1 cellular context compared by ENCODE assay signal in the genomic region with DNA sequence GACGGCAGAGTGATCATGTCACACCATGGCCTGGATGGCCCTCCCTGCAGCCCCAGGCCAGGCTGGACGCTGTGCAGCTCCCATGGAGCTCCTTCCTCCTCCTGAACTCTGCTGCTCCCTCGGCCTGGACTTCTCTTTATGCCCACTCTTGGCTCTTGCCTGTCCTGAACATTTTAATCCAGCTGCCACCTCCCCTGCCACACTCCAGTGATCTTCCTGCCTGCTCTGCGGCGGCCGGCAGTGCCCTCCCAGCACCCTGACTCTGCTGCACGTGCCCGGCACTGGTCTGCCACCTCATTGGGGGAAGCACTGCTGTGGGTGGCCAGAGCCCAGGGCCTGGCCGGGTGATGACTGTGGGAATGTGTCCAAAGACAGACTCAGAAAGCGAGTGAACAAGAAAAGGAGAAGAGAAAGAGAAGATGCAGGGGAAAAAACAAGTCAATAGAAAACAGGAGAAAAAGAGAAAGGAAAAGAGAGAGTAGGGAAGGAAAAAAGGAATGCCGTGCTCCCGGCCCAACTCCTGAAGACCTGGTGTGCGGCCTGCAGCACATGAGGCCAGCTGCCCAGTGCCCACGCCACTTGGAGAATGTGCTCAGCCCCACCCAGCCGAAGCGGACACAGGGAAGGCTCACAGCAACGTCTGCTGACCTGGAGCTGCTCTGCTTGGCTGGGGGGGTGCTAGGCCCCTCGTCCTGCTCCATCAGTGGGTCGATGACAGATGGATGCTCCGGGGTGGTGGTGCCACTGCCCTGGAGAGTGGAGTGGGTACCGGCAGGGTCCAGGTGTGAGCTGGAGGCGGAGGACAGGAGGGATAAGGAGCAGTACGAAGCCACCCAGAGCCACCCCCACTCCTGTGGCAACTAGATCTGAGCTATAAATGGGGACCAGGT.
TF ChIP-seq lines count a peak whose summit lies in the region.

No MANE protein-coding gene starts in this region.

TF ChIP-seq in WTC11, 78 proteins besides CTCF, POLR2A, EP300 and RAD21 (continued from another document):
- TF ChIP-seq, protein P1, sequence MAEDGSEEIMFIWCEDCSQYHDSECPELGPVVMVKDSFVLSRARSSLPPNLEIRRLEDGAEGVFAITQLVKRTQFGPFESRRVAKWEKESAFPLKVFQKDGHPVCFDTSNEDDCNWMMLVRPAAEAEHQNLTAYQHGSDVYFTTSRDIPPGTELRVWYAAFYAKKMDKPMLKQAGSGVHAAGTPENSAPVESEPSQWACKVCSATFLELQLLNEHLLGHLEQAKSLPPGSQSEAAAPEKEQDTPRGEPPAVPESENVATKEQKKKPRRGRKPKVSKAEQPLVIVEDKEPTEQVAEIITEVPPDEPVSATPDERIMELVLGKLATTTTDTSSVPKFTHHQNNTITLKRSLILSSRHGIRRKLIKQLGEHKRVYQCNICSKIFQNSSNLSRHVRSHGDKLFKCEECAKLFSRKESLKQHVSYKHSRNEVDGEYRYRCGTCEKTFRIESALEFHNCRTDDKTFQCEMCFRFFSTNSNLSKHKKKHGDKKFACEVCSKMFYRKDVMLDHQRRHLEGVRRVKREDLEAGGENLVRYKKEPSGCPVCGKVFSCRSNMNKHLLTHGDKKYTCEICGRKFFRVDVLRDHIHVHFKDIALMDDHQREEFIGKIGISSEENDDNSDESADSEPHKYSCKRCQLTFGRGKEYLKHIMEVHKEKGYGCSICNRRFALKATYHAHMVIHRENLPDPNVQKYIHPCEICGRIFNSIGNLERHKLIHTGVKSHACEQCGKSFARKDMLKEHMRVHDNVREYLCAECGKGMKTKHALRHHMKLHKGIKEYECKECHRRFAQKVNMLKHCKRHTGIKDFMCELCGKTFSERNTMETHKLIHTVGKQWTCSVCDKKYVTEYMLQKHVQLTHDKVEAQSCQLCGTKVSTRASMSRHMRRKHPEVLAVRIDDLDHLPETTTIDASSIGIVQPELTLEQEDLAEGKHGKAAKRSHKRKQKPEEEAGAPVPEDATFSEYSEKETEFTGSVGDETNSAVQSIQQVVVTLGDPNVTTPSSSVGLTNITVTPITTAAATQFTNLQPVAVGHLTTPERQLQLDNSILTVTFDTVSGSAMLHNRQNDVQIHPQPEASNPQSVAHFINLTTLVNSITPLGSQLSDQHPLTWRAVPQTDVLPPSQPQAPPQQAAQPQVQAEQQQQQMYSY (CRISPR knock-in tag; IDR thresholded peaks at IDR 0.05): no peak
- TF ChIP-seq, protein P2, sequence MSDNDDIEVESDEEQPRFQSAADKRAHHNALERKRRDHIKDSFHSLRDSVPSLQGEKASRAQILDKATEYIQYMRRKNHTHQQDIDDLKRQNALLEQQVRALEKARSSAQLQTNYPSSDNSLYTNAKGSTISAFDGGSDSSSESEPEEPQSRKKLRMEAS (CRISPR knock-in tag; IDR thresholded peaks at IDR 0.05): no peak
- no peak for TF ChIP-seq NFYB (CRISPR knock-in tag; conservative IDR thresholded peaks at IDR 0.05; ENCODE audit: low read depth)
- TF ChIP-seq, protein P3, sequence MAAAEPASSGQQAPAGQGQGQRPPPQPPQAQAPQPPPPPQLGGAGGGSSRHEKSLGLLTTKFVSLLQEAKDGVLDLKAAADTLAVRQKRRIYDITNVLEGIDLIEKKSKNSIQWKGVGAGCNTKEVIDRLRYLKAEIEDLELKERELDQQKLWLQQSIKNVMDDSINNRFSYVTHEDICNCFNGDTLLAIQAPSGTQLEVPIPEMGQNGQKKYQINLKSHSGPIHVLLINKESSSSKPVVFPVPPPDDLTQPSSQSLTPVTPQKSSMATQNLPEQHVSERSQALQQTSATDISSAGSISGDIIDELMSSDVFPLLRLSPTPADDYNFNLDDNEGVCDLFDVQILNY (CRISPR knock-in tag; IDR thresholded peaks at IDR 0.05): no peak
- TF ChIP-seq SMAD3 (CRISPR knock-in tag; IDR thresholded peaks at IDR 0.05; ENCODE audit: borderline replicate concordance): no peak
- no peak for TF ChIP-seq GABPB1 (CRISPR knock-in tag; IDR thresholded peaks at IDR 0.05)
- TF ChIP-seq, protein P4, sequence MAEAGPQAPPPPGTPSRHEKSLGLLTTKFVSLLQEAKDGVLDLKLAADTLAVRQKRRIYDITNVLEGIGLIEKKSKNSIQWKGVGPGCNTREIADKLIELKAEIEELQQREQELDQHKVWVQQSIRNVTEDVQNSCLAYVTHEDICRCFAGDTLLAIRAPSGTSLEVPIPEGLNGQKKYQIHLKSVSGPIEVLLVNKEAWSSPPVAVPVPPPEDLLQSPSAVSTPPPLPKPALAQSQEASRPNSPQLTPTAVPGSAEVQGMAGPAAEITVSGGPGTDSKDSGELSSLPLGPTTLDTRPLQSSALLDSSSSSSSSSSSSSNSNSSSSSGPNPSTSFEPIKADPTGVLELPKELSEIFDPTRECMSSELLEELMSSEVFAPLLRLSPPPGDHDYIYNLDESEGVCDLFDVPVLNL (CRISPR knock-in tag; IDR thresholded peaks at IDR 0.05; ENCODE audit: borderline replicate concordance, low read depth): no peak
- no peak for TF ChIP-seq TCF7 (CRISPR knock-in tag; IDR thresholded peaks at IDR 0.05; ENCODE audit: low read depth)
